ENCODE assay signal across 21 cellular contexts in genomic region chr3:11651477-11651876, GRCh38.
"Had no signal": no experiment of that assay in that cellular context is flagged by ENCODE, and none has a peak within 500 bp of the region (broad histone marks: within the 10 kb centered on the region; RNA-seq: fewer than 3 reads in every experiment).

No MANE protein-coding gene starts in this region.

- DNase-seq: cerebellar nuclear complex; cortex of kidney; effector memory CD4-positive, alpha-beta T cell; gastrocnemius medialis; glutamatergic neuron; left colon; left ventricle myocardium superior; mesendoderm; nephron progenitor cell; psoas muscle; retina; right lobe of liver; stimulated activated CD4-positive, alpha-beta T cell treated with anti-CD3 and anti-CD28 coated beads, Interleukin-2, amount 100 ng/mL, for 24 hours; stimulated activated CD4-positive, alpha-beta T cell treated with anti-CD3 and anti-CD28 coated beads, Interleukin-4, amount 100 ng/mL, for 4 hours; stimulated activated naive B cell treated with anti-CD40 and anti-IgM and Interleukin-4, amounts not matched to agents 10 μg/mL and 1 μg/mL and 100 μg/mL, for 72 hours; stimulated activated naive CD8-positive, alpha-beta T cell treated with anti-CD3 and anti-CD28 coated beads, Interleukin-15, amount 100 ng/mL, for 72 hours; testis; transverse colon had no signal

- H3K27ac ChIP-seq: esophagus muscularis mucosa, gastrocnemius medialis, psoas muscle, right lobe of liver, testis, transverse colon had no signal

- ATAC-seq: gastrocnemius medialis; left colon; left ventricle myocardium superior; stimulated activated naive B cell treated with anti-CD40 and anti-IgM and Interleukin-4, amounts not matched to agents 10 μg/mL and 1 μg/mL and 100 μg/mL, for 72 hours; stimulated activated naive CD8-positive, alpha-beta T cell treated with anti-CD3 and anti-CD28 coated beads, Interleukin-15, amount 100 ng/mL, for 72 hours had no signal

- H3K4me3 ChIP-seq: esophagus muscularis mucosa, gastrocnemius medialis, lung, psoas muscle, right lobe of liver, testis, transverse colon had no signal

- H3K27me3 Mint-ChIP-seq: naive B cell; stimulated activated naive CD8-positive, alpha-beta T cell treated with anti-CD3 and anti-CD28 coated beads, Interleukin-15, amount 100 ng/mL, for 72 hours had no signal

- H3K4me3 Mint-ChIP-seq: naive B cell; nephron progenitor cell; stimulated activated naive B cell treated with anti-CD40 and anti-IgM and Interleukin-4, amounts not matched to agents 10 μg/mL and 1 μg/mL and 100 μg/mL, for 72 hours; stimulated activated naive CD8-positive, alpha-beta T cell treated with anti-CD3 and anti-CD28 coated beads, Interleukin-15, amount 100 ng/mL, for 72 hours had no signal

- H3K27me3 ChIP-seq: esophagus muscularis mucosa, gastrocnemius medialis, right lobe of liver, testis, transverse colon had no signal

- H3K4me1 ChIP-seq: right lobe of liver, testis had no signal

- H3K9me3 ChIP-seq: esophagus muscularis mucosa, gastrocnemius medialis, psoas muscle, right lobe of liver, testis, transverse colon had no signal

- H3K36me3 ChIP-seq: esophagus muscularis mucosa, gastrocnemius medialis, right lobe of liver, transverse colon had no signal

- H3K27ac Mint-ChIP-seq: naive B cell; stimulated activated naive B cell treated with anti-CD40 and anti-IgM and Interleukin-4, amounts not matched to agents 10 μg/mL and 1 μg/mL and 100 μg/mL, for 72 hours; stimulated activated naive CD8-positive, alpha-beta T cell treated with anti-CD3 and anti-CD28 coated beads, Interleukin-15, amount 100 ng/mL, for 72 hours had no signal

- H3K9me3 Mint-ChIP-seq: naive B cell; nephron progenitor cell; stimulated activated naive B cell treated with anti-CD40 and anti-IgM and Interleukin-4, amounts not matched to agents 10 μg/mL and 1 μg/mL and 100 μg/mL, for 72 hours; stimulated activated naive CD8-positive, alpha-beta T cell treated with anti-CD3 and anti-CD28 coated beads, Interleukin-15, amount 100 ng/mL, for 72 hours had no signal

- H3K36me3 Mint-ChIP-seq: naive B cell; stimulated activated naive B cell treated with anti-CD40 and anti-IgM and Interleukin-4, amounts not matched to agents 10 μg/mL and 1 μg/mL and 100 μg/mL, for 72 hours had no signal
